In genomic region chr16:19837984-19838707, GRCh38 we compare ENCODE assay signal across 22 cellular contexts. TPM values are rescaled to one million over a fixed set of nuclear protein-coding genes. Genes with fewer than 3 reads are reported as not detected.
DNase-seq lines count a peak whose midpoint lies in the region; ATAC-seq lines count a peak whose summit lies in the region.
"Had no signal": no experiment of that assay in that cellular context is flagged by ENCODE, and none has a peak within 500 bp of the region (broad histone marks: within the 10 kb centered on the region; RNA-seq: fewer than 3 reads in every experiment).

No MANE protein-coding gene starts in this region.

- DNase-seq in NCI-H524 (lab: John Stamatoyannopoulos, UW) (peak; percentile 3 to 18), NCI-H524 treated with DMSO at 0.1 percent for 48 hours (lab: John Stamatoyannopoulos, UW) (no peak), putamen (ENCODE audit: low spot score) (peak; percentile 52), Karpas-422 (no peak), cortex of kidney (lab: John Stamatoyannopoulos, UW) (no peak)
- DNase-seq: 8988T; activated naive CD4-positive, alpha-beta T cell treated with anti-CD3 and anti-CD28 coated beads, Interleukin-2, amount 50 U/mL, for 16 hours; AML-193; CD8-positive, alpha-beta memory T cell; colonic mucosa; DND-41; GM23248; Kasumi-1; NCI-H1092; NCI-H2081 treated with DMSO at 0.1 percent for 48 hours; stimulated activated CD4-positive, alpha-beta T cell treated with anti-CD3 and anti-CD28 coated beads, Interleukin-12 subunit alpha, Interleukin-12 subunit beta, amount 100 ng/mL, for 4 hours; T1000 had no signal

- no peaks in the 10 kb centered on the region for H3K36me3 ChIP-seq in iPS-20b (ENCODE audit: insufficient read depth, low read depth, low read length)
- H3K36me3 ChIP-seq in Karpas-422 (ENCODE audit: insufficient read depth, low read length): no peaks in the 10 kb centered on the region
- H3K36me3 ChIP-seq: colonic mucosa, neutrophil had no signal

- no peaks in the 10 kb centered on the region for H3K27me3 ChIP-seq in iPS-20b (ENCODE audit: insufficient read depth, low read length)
- no peaks in the 10 kb centered on the region for H3K27me3 ChIP-seq in Karpas-422 (ENCODE audit: low read length)
- H3K27me3 ChIP-seq: colonic mucosa, neutrophil had no signal

- H3K9me2 ChIP-seq in Karpas-422 (replicated peaks; ENCODE audit: insufficient read depth, low read length): no peaks in the 10 kb centered on the region

- H3K4me2 ChIP-seq in Karpas-422 (ENCODE audit: low read depth, low read length, poor library complexity, severe bottlenecking): no peak overlapping the region

- no peaks in the 10 kb centered on the region for H4K20me1 ChIP-seq in Karpas-422 (ENCODE audit: insufficient read depth, low read depth, low read length)

- no peak for ATAC-seq in HG03039 (IDR thresholded peaks at IDR 0.05; ENCODE audit: unreplicated experiment)

- H3K4me1 ChIP-seq in iPS-20b (ENCODE audit: insufficient read depth, low read length) (peaks cover 11% of the 10 kb centered on the region; the same call in 1 of the 2 replicates), Karpas-422 (ENCODE audit: low read length) (no peaks in the 10 kb centered on the region)
- H3K4me1 ChIP-seq: colonic mucosa had no signal

- H3K9me3 ChIP-seq in iPS-20b (ENCODE audit: insufficient read depth, low read depth, low read length) (no peaks in the 10 kb centered on the region), Karpas-422 (ENCODE audit: low read length) (no peaks in the 10 kb centered on the region)
- H3K9me3 ChIP-seq: colonic mucosa, neutrophil had no signal

- H3K4me3 ChIP-seq in iPS-20b (ENCODE audit: low read length): 0 out of 2 replicates have a peak overlapping the region, but pooled peaks have one; percentile 17
- no peak overlapping the region for H3K4me3 ChIP-seq in Karpas-422 (ENCODE audit: low read length)
- H3K4me3 ChIP-seq: colonic mucosa, GM23248 had no signal

- no peak overlapping the region for H2AFZ ChIP-seq in Karpas-422 (ENCODE audit: low read length)
- H2AFZ ChIP-seq: GM23248 had no signal

- H3K9ac ChIP-seq in iPS-20b (ENCODE audit: low read depth, low read length) (peak overlapping the region; percentile 59; the same call in 1 of the 2 replicates), Karpas-422 (ENCODE audit: low read length) (no peak overlapping the region)
- H3K9ac ChIP-seq: GM23248 had no signal

- no peaks in the 10 kb centered on the region for H3K79me2 ChIP-seq in Karpas-422 (ENCODE audit: low read length)

- peak overlapping the region; percentile 83 for H3K27ac ChIP-seq in angular gyrus (ENCODE audit: low read depth, low read length)
- no peak overlapping the region for H3K27ac ChIP-seq in iPS-20b (ENCODE audit: low read length)
- H3K27ac ChIP-seq in Karpas-422 (ENCODE audit: low read length): no peak overlapping the region
- H3K27ac ChIP-seq: colonic mucosa, GM23248, neutrophil, RWPE1 had no signal

RNA-seq across cellular contexts. Expression of gene GPRC5B, which starts 46.5 kb away (rescaled TPM):
- not detected in 2 replicates for total RNA-seq in Karpas-422 (2014; rRNA removed; shearing (Covaris generic); ENCODE audit: low replicate concordance)
- total RNA-seq: GM23248 had no signal

Comparison
In these comparisons a context has a peak if more than half of its experiments do, and no peak if none do; other contexts are left out.
1. DNase-seq: peak in NCI-H524 (2 of 2) and putamen (single experiment); none in NCI-H524 treated with DMSO at 0.1 percent for 48 hours (single experiment), Karpas-422 (single experiment) and cortex of kidney (single experiment).